10 cellular contexts compared by ENCODE assay signal in genomic region chr3:195087321-195087720, GRCh38.
DNase-seq lines count a peak whose midpoint lies in the region; ATAC-seq and TF ChIP-seq lines count a peak whose summit lies in the region.
"Had no signal": no experiment of that assay in that cellular context is flagged by ENCODE, and none has a peak within 500 bp of the region (broad histone marks: within the 10 kb centered on the region; RNA-seq: fewer than 3 reads in every experiment).

No MANE protein-coding gene starts in this region.

- no peak for TF ChIP-seq CTCF in Calu3 (IDR thresholded peaks at IDR 0.05; ENCODE audit: unreplicated experiment)
- no peak for TF ChIP-seq CTCF in esophagus squamous epithelium (IDR thresholded peaks at IDR 0.05)
- no peak for TF ChIP-seq CTCF in adrenal gland (IDR thresholded peaks at IDR 0.05)

- H3K36me3 ChIP-seq in esophagus squamous epithelium (no peaks in the 10 kb centered on the region), adrenal gland (replicated peaks in 1 of 2) (no peaks in the 10 kb centered on the region)
- H3K36me3 ChIP-seq: gastroesophageal sphincter had no signal

- DNase-seq in Calu3 (no peak), NCI-H526 treated with DMSO at 0.1 percent for 48 hours (lab: John Stamatoyannopoulos, UW) (peak; percentile 14), esophagus squamous epithelium (lab: John Stamatoyannopoulos, UW) (no peak), adrenal gland (no peak), MV-4-11 (lab: John Stamatoyannopoulos, UW) (no peak), NCI-H146 treated with DMSO at 0.1 percent for 48 hours (lab: John Stamatoyannopoulos, UW; ENCODE audit: unreplicated experiment) (no peak), dedifferentiated amniotic fluid mesenchymal stem cell (ENCODE audit: extremely low spot score) (no peak)
- peak; percentile 35 for DNase-seq in natural killer cell treated with Interleukin-12 subunit alpha and Interleukin-12 subunit beta and Interleukin-15 and Interleukin-18, amount 100 ng/mL, for 72 hours (ENCODE audit: low spot score)

- BruUV-seq in Calu3 (replicated peaks; lab: Mats Ljungman, UMichigan) = no TSS peak

- H3K4me1 Mint-ChIP-seq in Calu3 (ENCODE audit: low read depth, unreplicated experiment) = peaks cover 10% of the 10 kb centered on the region
- peaks cover 0 to 5% of the 10 kb centered on the region in 2 donors for H3K4me1 Mint-ChIP-seq in natural killer cell treated with Interleukin-12 subunit alpha and Interleukin-12 subunit beta and Interleukin-15 and Interleukin-18, amount 100 ng/mL, for 72 hours (ENCODE audit: low read depth in 2 of 2)

- peak overlapping the region; percentile 61 for H3K4me3 Mint-ChIP-seq in Calu3 (ENCODE audit: low read depth, unreplicated experiment)
- H3K4me3 Mint-ChIP-seq in natural killer cell treated with Interleukin-12 subunit alpha and Interleukin-12 subunit beta and Interleukin-15 and Interleukin-18, amount 100 ng/mL, for 72 hours = no peak overlapping the region

- WGBS in esophagus squamous epithelium, 2 donors = 68 to 100% methylated on average over 2 to 6 of the region's 6 CpGs
- 87 to 95% (median 93%) methylated on average over 6 of the region's 6 CpGs for WGBS in adrenal gland, 4 donors

- no peaks in the 10 kb centered on the region for H3K9me3 Mint-ChIP-seq in Calu3 (ENCODE audit: low read depth, unreplicated experiment)
- no peaks in the 10 kb centered on the region for H3K9me3 Mint-ChIP-seq in natural killer cell treated with Interleukin-12 subunit alpha and Interleukin-12 subunit beta and Interleukin-15 and Interleukin-18, amount 100 ng/mL, for 72 hours

- peak overlapping the region; percentile 10 to 70 (median 68) for H3K27ac ChIP-seq in esophagus squamous epithelium
- no peak overlapping the region for H3K27ac ChIP-seq in adrenal gland
- H3K27ac ChIP-seq: gastroesophageal sphincter, KMS-11 had no signal

- CTCF ChIA-PET in Calu3 (lab: Charles Lee) = no interaction called here

- H3K4me3 ChIP-seq in esophagus squamous epithelium (peak overlapping the region; percentile 19 to 50 (median 38)), adrenal gland (no peak overlapping the region)

- H3K4me1 ChIP-seq in esophagus squamous epithelium (peaks cover 6 to 9% (median 9%) of the 10 kb centered on the region in 3 donors), adrenal gland (replicated peaks in 1 of 2) (no peaks in the 10 kb centered on the region)
- H3K4me1 ChIP-seq: gastroesophageal sphincter had no signal

- ATAC-seq in natural killer cell treated with Interleukin-12 subunit alpha and Interleukin-12 subunit beta and Interleukin-15 and Interleukin-18, amount 100 ng/mL, for 72 hours = no peak
- ATAC-seq: gastroesophageal sphincter had no signal

- H3K27me3 ChIP-seq in esophagus squamous epithelium (no peaks in the 10 kb centered on the region), adrenal gland (no peaks in the 10 kb centered on the region)
- H3K27me3 ChIP-seq: gastroesophageal sphincter had no signal

- no peak for TF ChIP-seq POLR2A in esophagus squamous epithelium (IDR thresholded peaks at IDR 0.05)
- no peak for TF ChIP-seq POLR2A in adrenal gland (IDR thresholded peaks at IDR 0.05)

- no peaks in the 10 kb centered on the region for H3K36me3 Mint-ChIP-seq in Calu3 (ENCODE audit: insufficient read depth, unreplicated experiment)
- H3K36me3 Mint-ChIP-seq in natural killer cell treated with Interleukin-12 subunit alpha and Interleukin-12 subunit beta and Interleukin-15 and Interleukin-18, amount 100 ng/mL, for 72 hours = no peaks in the 10 kb centered on the region

- no peaks in the 10 kb centered on the region for H3K9me3 ChIP-seq in esophagus squamous epithelium
- H3K9me3 ChIP-seq in adrenal gland (replicated peaks in 1 of 3) = no peaks in the 10 kb centered on the region
- H3K9me3 ChIP-seq: gastroesophageal sphincter had no signal

- H3K27ac Mint-ChIP-seq in Calu3 (ENCODE audit: unreplicated experiment) = no peak overlapping the region
- H3K27ac Mint-ChIP-seq in natural killer cell treated with Interleukin-12 subunit alpha and Interleukin-12 subunit beta and Interleukin-15 and Interleukin-18, amount 100 ng/mL, for 72 hours = peak overlapping the region in 1 of 2 donors; percentile 23

- intact Hi-C loops in Calu3 (cut with micrococcal nuclease; ENCODE audit: unreplicated experiment) (no loop called here), esophagus squamous epithelium (cut with DNase I) (no loop called here), adrenal gland (cut with DNase I) (no loop called here)

- no peaks in the 10 kb centered on the region for H3K27me3 Mint-ChIP-seq in Calu3 (ENCODE audit: unreplicated experiment)
- no peaks in the 10 kb centered on the region for H3K27me3 Mint-ChIP-seq in natural killer cell treated with Interleukin-12 subunit alpha and Interleukin-12 subunit beta and Interleukin-15 and Interleukin-18, amount 100 ng/mL, for 72 hours

Comparison
In these comparisons a context has a peak if more than half of its experiments do, and no peak if none do; other contexts are left out.
1. DNase-seq: peak in NCI-H526 treated with DMSO at 0.1 percent for 48 hours (single experiment) and natural killer cell treated with Interleukin-12 subunit alpha and Interleukin-12 subunit beta and Interleukin-15 and Interleukin-18, amount 100 ng/mL, for 72 hours (single experiment); none in Calu3 (single experiment), esophagus squamous epithelium (single experiment), adrenal gland (0 of 7), MV-4-11 (single experiment), NCI-H146 treated with DMSO at 0.1 percent for 48 hours (single experiment) and dedifferentiated amniotic fluid mesenchymal stem cell (single experiment).
2. H3K27ac ChIP-seq: peak in esophagus squamous epithelium (4 of 4); none in adrenal gland (0 of 5).
3. H3K4me3 ChIP-seq: peak in esophagus squamous epithelium (4 of 4); none in adrenal gland (0 of 4).